Comparison of ENCODE assay signal across 8 cellular contexts in the genomic region with DNA sequence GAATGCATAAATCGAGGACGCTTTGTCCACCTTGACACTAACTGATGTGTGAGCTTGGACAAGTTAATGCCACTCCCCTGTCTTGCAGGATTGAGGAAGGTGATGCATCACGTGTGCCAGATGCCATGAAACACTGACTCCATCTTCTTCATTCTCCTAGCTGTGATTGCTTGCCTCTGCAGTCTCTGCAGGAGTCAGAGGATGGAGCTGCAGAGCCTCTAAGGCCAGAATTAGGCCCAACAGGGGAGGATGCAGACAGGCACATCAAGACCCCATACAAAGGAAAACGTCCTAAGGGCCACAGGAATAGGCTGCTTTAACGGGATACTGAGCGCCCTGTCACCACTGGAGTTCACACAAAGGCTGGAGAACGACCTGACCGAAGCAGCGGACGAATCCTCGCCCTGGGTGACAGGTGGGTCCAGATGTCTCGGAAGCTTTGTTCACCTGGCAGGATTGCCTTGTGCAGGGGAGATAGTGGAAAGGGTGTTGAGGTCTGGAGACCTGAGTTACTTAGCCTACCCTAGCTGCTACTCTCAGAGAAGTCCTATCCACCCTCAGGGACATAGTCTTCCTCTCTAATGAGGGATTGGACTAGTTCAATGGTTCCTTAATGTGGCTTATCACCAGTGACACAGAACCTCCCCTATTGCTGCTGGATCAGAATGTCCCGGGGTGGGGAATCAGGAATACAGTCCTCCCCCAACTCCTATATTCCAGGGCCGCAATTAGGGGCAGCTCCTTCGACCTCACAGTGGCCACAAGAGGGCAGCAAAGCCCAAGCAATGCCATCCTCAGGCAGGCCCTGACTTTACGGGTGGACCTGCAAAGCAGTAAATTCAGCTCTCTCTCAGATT. TPM values are rescaled to one million over a fixed set of nuclear protein-coding genes. Genes with fewer than 3 reads are reported as not detected.
DNase-seq lines count a peak whose midpoint lies in the region; ATAC-seq and TF ChIP-seq lines count a peak whose summit lies in the region.

No MANE protein-coding gene starts in this region.

- DNase-seq in COLO668 (lab: John Stamatoyannopoulos, UW; ENCODE audit: unreplicated experiment) (peak; percentile 80), LNCaP clone FGC (ENCODE audit: low read depth) (peak; percentile 13), SJSA1 (ENCODE audit: low read depth in 1 of 2, low spot score in 2 of 2) (peak; percentile 19 to 51), pons (ENCODE audit: low spot score) (peak; percentile 70), ureter (ENCODE audit: low spot score) (peak; percentile 68)
- DNase-seq in activated effector memory CD4-positive, alpha-beta T cell treated with anti-CD3 and anti-CD28 coated beads, Interleukin-2, amount 50 U/mL, for 16 hours: peak; percentile 90

- ATAC-seq in GM21447 (IDR thresholded peaks at IDR 0.05; ENCODE audit: unreplicated experiment) (peak; percentile 65), gastroesophageal sphincter (peak; percentile 76)

- no peak overlapping the region for H3K4me3 ChIP-seq in LNCaP clone FGC (ENCODE audit: low read depth, low read length)
- H3K4me3 ChIP-seq in SJSA1: no peak overlapping the region
- no peak overlapping the region for H3K4me3 ChIP-seq in gastroesophageal sphincter

- TF ChIP-seq CTCF in LNCaP clone FGC (IDR thresholded peaks at IDR 0.05; ENCODE audit: control insufficient read depth, extremely low read depth, insufficient read depth): peak; percentile 93
- TF ChIP-seq CTCF in gastroesophageal sphincter (IDR thresholded peaks at IDR 0.05): peak; percentile 72 to 87 (median 83)

- H3K27ac ChIP-seq in SJSA1 (no peak overlapping the region), gastroesophageal sphincter (no peak overlapping the region)

- H3K36me3 ChIP-seq in SJSA1 (no peaks in the 10 kb centered on the region), gastroesophageal sphincter (no peaks in the 10 kb centered on the region)

- H3K4me1 ChIP-seq in SJSA1 (replicated peaks) (no peaks in the 10 kb centered on the region), gastroesophageal sphincter (peaks cover 0 to 13% (median 3%) of the 10 kb centered on the region in 3 donors)

- TF ChIP-seq EP300 in gastroesophageal sphincter (IDR thresholded peaks at IDR 0.05): no peak

- no peaks in the 10 kb centered on the region for H3K27me3 ChIP-seq in SJSA1 (replicated peaks)
- no peaks in the 10 kb centered on the region for H3K27me3 ChIP-seq in gastroesophageal sphincter

- H3K9me3 ChIP-seq in SJSA1 (replicated peaks) (no peaks in the 10 kb centered on the region), gastroesophageal sphincter (no peaks in the 10 kb centered on the region)

- no peak for TF ChIP-seq POLR2A in gastroesophageal sphincter (IDR thresholded peaks at IDR 0.05)

- WGBS in gastroesophageal sphincter (ENCODE audit: low coverage in 1 of 2), 2 donors: 60 to 100% methylated on average over 1 to 3 of the region's 16 CpGs

RNA-seq across cellular contexts. Expression of a gene that starts 32.4 kb away (rescaled TPM):
- total RNA-seq in SJSA1 (2014; rRNA removed; shearing (Covaris generic)): not detected in 2 replicates
- total RNA-seq in gastroesophageal sphincter (not detected), ureter (not detected)

Comparison
In these comparisons a context has a peak if more than half of its experiments do, and no peak if none do; other contexts are left out.
1. DNase-seq: peak in every context shown above with its lines; median percentile 90 in activated effector memory CD4-positive, alpha-beta T cell treated with anti-CD3 and anti-CD28 coated beads, Interleukin-2, amount 50 U/mL, for 16 hours; 80 in COLO668; 70 in pons; 68 in ureter; 35 in SJSA1; 13 in LNCaP clone FGC.